Comparison of ENCODE assay signal across 9 cellular contexts in the genomic region with DNA sequence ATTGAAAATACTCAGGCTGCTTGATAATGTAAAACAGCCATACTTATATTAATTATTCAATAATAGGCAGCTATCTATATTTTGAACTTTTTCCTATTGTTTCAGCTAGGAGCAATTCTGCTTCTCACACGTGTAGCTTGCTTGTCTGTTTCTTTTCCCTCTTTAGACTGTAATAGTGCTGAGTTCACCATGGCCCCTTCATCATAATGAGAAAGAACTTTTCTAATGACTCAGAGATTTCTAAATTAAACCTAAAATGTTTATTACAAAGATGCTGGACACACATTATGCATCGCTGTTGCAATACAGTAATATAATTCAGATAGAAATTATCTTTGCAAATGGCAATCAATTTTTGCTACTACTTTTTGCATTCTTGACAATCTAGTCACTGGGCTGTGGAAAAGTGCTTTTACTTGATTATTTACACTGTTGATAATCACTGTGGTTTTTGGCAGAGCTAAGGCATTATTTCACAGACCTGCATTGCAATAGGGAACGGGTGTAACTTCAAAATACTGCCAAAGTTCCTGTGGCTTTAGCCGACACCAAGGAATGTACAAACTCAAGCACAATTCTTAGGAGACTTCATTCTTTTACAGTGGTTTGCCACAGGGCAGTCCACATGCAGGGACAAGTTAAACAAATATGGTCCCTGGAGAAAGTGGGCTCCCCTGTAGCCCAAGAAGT.
DNase-seq lines count a peak whose midpoint lies in the region; ATAC-seq and TF ChIP-seq lines count a peak whose summit lies in the region.
"Had no signal": no experiment of that assay in that cellular context is flagged by ENCODE, and none has a peak within 500 bp of the region (broad histone marks: within the 10 kb centered on the region; RNA-seq: fewer than 3 reads in every experiment).

No MANE protein-coding gene starts in this region.

- no peaks in the 10 kb centered on the region for H3K36me3 Mint-ChIP-seq in natural killer cell

- H3K36me3 ChIP-seq in parathyroid adenoma (ENCODE audit: control insufficient read depth, insufficient read depth, low read length): no peaks in the 10 kb centered on the region

- DNase-seq in COLO829 (ENCODE audit: low spot score) (peak; percentile 32), RWPE1 (ENCODE audit: low spot score) (peak; percentile 85), fibroblast of pulmonary artery (ENCODE audit: low read depth) (peak; percentile 99), GM19240 (ENCODE audit: insufficient read length, low spot score) (no peak), T-helper 9 cell (no peak), natural killer cell (no peak)
- DNase-seq: activated gamma-delta T cell treated with Interleukin-2 at 50 U/mL for 16 hours had no signal

- H3K4me1 ChIP-seq in parathyroid adenoma: peaks cover 21% of the 10 kb centered on the region

- H3K9me3 Mint-ChIP-seq in natural killer cell: no peaks in the 10 kb centered on the region

- H3K4me2 ChIP-seq in parathyroid adenoma (ENCODE audit: low read length): no peak overlapping the region

- no peaks in the 10 kb centered on the region for H3K9me3 ChIP-seq in parathyroid adenoma (ENCODE audit: control insufficient read depth, low read length)

- H3K79me2 ChIP-seq in parathyroid adenoma: no peaks in the 10 kb centered on the region

- H3K27ac ChIP-seq in RWPE1 (peak overlapping the region; percentile 97), parathyroid adenoma (peak overlapping the region; percentile 11)

- H3K4me1 Mint-ChIP-seq in natural killer cell: peaks cover 0 to 4% of the 10 kb centered on the region in 2 donors

- peak overlapping the region; percentile 18 for H2AFZ ChIP-seq in parathyroid adenoma

- intact Hi-C loops in natural killer cell (cut with micrococcal nuclease): no loop called here

- H3K9ac ChIP-seq in parathyroid adenoma: no peak overlapping the region

- H3K27ac Mint-ChIP-seq in natural killer cell: no peak overlapping the region

- H3K4me3 ChIP-seq in fibroblast of pulmonary artery (replicated peaks; ENCODE audit: low read depth, low read length) (no peak overlapping the region), parathyroid adenoma (ENCODE audit: low read depth, low read length) (no peak overlapping the region)

- POLR2A ChIA-PET in RWPE1 (lab: Yijun Ruan, JAX; ENCODE audit: low non-redundant PET): no interaction called here

- CTCF ChIA-PET in RWPE1 (lab: Yijun Ruan, JAX): interaction anchor here (0.5 to 0.6 kb wide), 3 partner anchors 63 to 766 kb away, joined by 3 to 5 read pairs (median 4); no protein-coding TSS in a partner anchor

- H3K4me3 Mint-ChIP-seq in natural killer cell: no peak overlapping the region

- ATAC-seq in HG02884 (IDR thresholded peaks at IDR 0.05; ENCODE audit: unreplicated experiment): no peak
- ATAC-seq in natural killer cell: no peak

- TF ChIP-seq CTCF in RWPE1 (conservative IDR thresholded peaks at IDR 0.05; ENCODE audit: low read depth) (no peak), fibroblast of pulmonary artery (IDR thresholded peaks at IDR 0.05; ENCODE audit: low read length, missing control alignments) (no peak), parathyroid adenoma (IDR thresholded peaks at IDR 0.05) (no peak), natural killer cell (IDR thresholded peaks at IDR 0.05) (no peak)

- no peaks in the 10 kb centered on the region for H3K27me3 ChIP-seq in parathyroid adenoma (ENCODE audit: control insufficient read depth, insufficient read depth, low read length)

- H3K27me3 Mint-ChIP-seq in natural killer cell (ENCODE audit: low read depth in 2 of 2): no peaks in the 10 kb centered on the region

Comparison
In these comparisons a context has a peak if more than half of its experiments do, and no peak if none do; other contexts are left out.
1. DNase-seq: peak in COLO829 (single experiment), RWPE1 (single experiment) and fibroblast of pulmonary artery (single experiment); none in GM19240 (single experiment), T-helper 9 cell (single experiment) and natural killer cell (single experiment).